ENCODE assay signal across 4 cellular contexts in the genomic region with DNA sequence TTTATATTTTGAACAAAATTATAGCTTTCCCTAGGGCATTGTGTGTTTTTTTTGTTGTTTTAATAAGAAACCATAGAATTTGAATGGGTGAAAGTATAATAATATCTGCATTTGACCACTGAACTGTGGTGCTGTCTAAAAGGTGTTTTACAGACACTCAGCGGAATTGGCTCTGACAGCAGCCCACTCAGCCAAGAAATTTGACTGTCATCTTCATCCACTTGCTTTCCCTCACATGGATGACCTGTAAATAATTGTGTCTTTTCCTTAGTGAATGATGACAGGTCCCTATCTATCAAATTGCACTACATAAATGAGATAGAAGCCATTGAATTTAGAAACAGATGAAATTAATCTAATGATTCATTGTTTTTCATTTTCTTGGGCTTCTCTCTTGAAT.
"Had no signal": no experiment of that assay in that cellular context is flagged by ENCODE, and none has a peak within 500 bp of the region (broad histone marks: within the 10 kb centered on the region; RNA-seq: fewer than 3 reads in every experiment).

No MANE protein-coding gene starts in this region.

- ATAC-seq: HepG2, K562 had no signal

- H3K4me3 ChIP-seq: K562 had no signal

- H3K27ac ChIP-seq: HL-60 had no signal

- DNase-seq: IMR-90 had no signal
